ENCODE assay signal across 8 cellular contexts in genomic region chr16:30526137-30526822, GRCh38. TPM values are rescaled to one million over a fixed set of nuclear protein-coding genes. Genes with fewer than 3 reads are reported as not detected.
DNase-seq lines count a peak whose midpoint lies in the region; ATAC-seq and TF ChIP-seq lines count a peak whose summit lies in the region.

ZNF768 (minus strand) TSS chr16:30526566; CDS start chr16:30526413, 153 bp downstream.

- CTCF ChIA-PET in CD8-positive, alpha-beta T cell (lab: Charles Lee): interaction anchor here (1.3 to 2.1 kb wide), 3 partner anchors 9 to 72 kb away, joined by 6 to 11 read pairs (median 9); partner anchors contain the start of gene ZNF747

- no peaks in the 10 kb centered on the region for H3K9me3 Mint-ChIP-seq in CD8-positive, alpha-beta T cell
- no peaks in the 10 kb centered on the region for H3K9me3 Mint-ChIP-seq in activated CD4-positive, alpha-beta T cell treated with anti-CD3 and anti-CD28 coated beads, Interleukin-2, amount 10 ng/mL, durations not matched to agents 24 days and 14 days
- H3K9me3 Mint-ChIP-seq in endodermal cell: no peaks in the 10 kb centered on the region

- peaks cover 12% of the 10 kb centered on the region for H3K4me1 ChIP-seq in CD8-positive, alpha-beta T cell (ENCODE audit: insufficient read depth, low read length)
- H3K4me1 ChIP-seq in endodermal cell (ENCODE audit: control insufficient read depth, insufficient read depth, low read length): no peaks in the 10 kb centered on the region
- peaks cover 7% of the 10 kb centered on the region for H3K4me1 ChIP-seq in mesodermal cell (ENCODE audit: control insufficient read depth, insufficient read depth, low read length, poor library complexity, severe bottlenecking)
- H3K4me1 ChIP-seq in thymus (ENCODE audit: control insufficient read depth, insufficient read depth, low read length): peaks cover 5% of the 10 kb centered on the region

- peak in 4 of 7 experiments; percentile 21 to 30 (median 24) for DNase-seq in CD8-positive, alpha-beta T cell
- DNase-seq in HT1080 (ENCODE audit: low read depth) (peak; percentile 17), endodermal cell (peak; percentile 87), NCI-H82 treated with DMSO at 0.1 percent for 48 hours (lab: John Stamatoyannopoulos, UW; ENCODE audit: unreplicated experiment) (no peak)
- peak; percentile 81 for DNase-seq in activated CD4-positive, alpha-beta T cell treated with anti-CD3 and anti-CD28 coated beads, Interleukin-2, amount 10 ng/mL, durations not matched to agents 24 days and 14 days

- peak within 1 kb of the TSS; percentile 59 for H3K27ac ChIP-seq in CD8-positive, alpha-beta T cell (ENCODE audit: low read depth, low read length)
- peak within 1 kb of the TSS; percentile 87 for H3K27ac ChIP-seq in endodermal cell (ENCODE audit: low read depth, low read length)
- H3K27ac ChIP-seq in mesodermal cell (ENCODE audit: low read depth, low read length, severe bottlenecking): peak within 1 kb of the TSS; percentile 87
- peak within 1 kb of the TSS; percentile 93 for H3K27ac ChIP-seq in thymus (ENCODE audit: low read depth)

- peaks cover 5% of the 10 kb centered on the region for H3K36me3 ChIP-seq in CD8-positive, alpha-beta T cell (ENCODE audit: insufficient read depth, low read length)
- H3K36me3 ChIP-seq in endodermal cell (ENCODE audit: control insufficient read depth, insufficient read depth, low read length) (peaks cover 10% of the 10 kb centered on the region), mesodermal cell (ENCODE audit: control insufficient read depth, insufficient read depth, low read length) (peaks cover 19% of the 10 kb centered on the region), thymus (ENCODE audit: control insufficient read depth, insufficient read depth) (peaks cover 19% of the 10 kb centered on the region)

- H3K27me3 ChIP-seq in CD8-positive, alpha-beta T cell (ENCODE audit: insufficient read depth, low read length): no peaks in the 10 kb centered on the region
- H3K27me3 ChIP-seq in endodermal cell (ENCODE audit: control insufficient read depth, insufficient read depth, low read length, poor library complexity, severe bottlenecking) (no peaks in the 10 kb centered on the region), thymus (ENCODE audit: control insufficient read depth, insufficient read depth) (peaks cover 6% of the 10 kb centered on the region)

- H3K4me1 Mint-ChIP-seq in CD8-positive, alpha-beta T cell (ENCODE audit: low read depth): peaks cover 23% of the 10 kb centered on the region
- peaks cover 26% of the 10 kb centered on the region for H3K4me1 Mint-ChIP-seq in activated CD4-positive, alpha-beta T cell treated with anti-CD3 and anti-CD28 coated beads, Interleukin-2, amount 10 ng/mL, durations not matched to agents 24 days and 14 days
- H3K4me1 Mint-ChIP-seq in endodermal cell: peaks cover 24% of the 10 kb centered on the region

- peak within 1 kb of the TSS; percentile 87 for H3K4me3 Mint-ChIP-seq in CD8-positive, alpha-beta T cell
- H3K4me3 Mint-ChIP-seq in activated CD4-positive, alpha-beta T cell treated with anti-CD3 and anti-CD28 coated beads, Interleukin-2, amount 10 ng/mL, durations not matched to agents 24 days and 14 days: peak within 1 kb of the TSS; percentile 83
- peak within 1 kb of the TSS; percentile 71 for H3K4me3 Mint-ChIP-seq in endodermal cell

- peak within 1 kb of the TSS; percentile 66 for H3K9ac ChIP-seq in endodermal cell (ENCODE audit: extremely low read depth, low read length, poor library complexity, severe bottlenecking)

- peak; percentile 32 for ATAC-seq in CD8-positive, alpha-beta T cell
- ATAC-seq in GM19328 (IDR thresholded peaks at IDR 0.05; ENCODE audit: unreplicated experiment): peak; percentile 30

- intact Hi-C loops in CD8-positive, alpha-beta T cell (cut with DNase I, micrococcal nuclease): loop anchor here (1.0 to 2.0 kb wide), 7 partner anchors 45 to 133 kb away; partner anchors contain the start of genes FBRS (in 2 of the 2), DCTPP1 (in 1 of the 2), SEPHS2 (in 1 of the 2) and ZNF688 (in 1 of the 2)
- intact Hi-C loops in activated CD4-positive, alpha-beta T cell treated with anti-CD3 and anti-CD28 coated beads, Interleukin-2, amount 10 ng/mL, durations not matched to agents 24 days and 14 days (cut with micrococcal nuclease): loop anchor here (2.0 to 5.0 kb wide), 3 partner anchors 43 to 154 kb away; partner anchors contain the start of genes ITGAL, MYL11 and TBC1D10B

- peak within 1 kb of the TSS; percentile 90 for H3K27ac Mint-ChIP-seq in CD8-positive, alpha-beta T cell
- H3K27ac Mint-ChIP-seq in activated CD4-positive, alpha-beta T cell treated with anti-CD3 and anti-CD28 coated beads, Interleukin-2, amount 10 ng/mL, durations not matched to agents 24 days and 14 days: peak within 1 kb of the TSS; percentile 81
- peak within 1 kb of the TSS; percentile 96 for H3K27ac Mint-ChIP-seq in endodermal cell

- H3K9me3 ChIP-seq in CD8-positive, alpha-beta T cell (ENCODE audit: low read length): no peaks in the 10 kb centered on the region
- H3K9me3 ChIP-seq in endodermal cell (ENCODE audit: control insufficient read depth, low read length) (no peaks in the 10 kb centered on the region), mesodermal cell (ENCODE audit: control insufficient read depth, low read length) (no peaks in the 10 kb centered on the region), thymus (ENCODE audit: control insufficient read depth) (no peaks in the 10 kb centered on the region)

- no peaks in the 10 kb centered on the region for H3K27me3 Mint-ChIP-seq in CD8-positive, alpha-beta T cell (ENCODE audit: low read depth)
- no peaks in the 10 kb centered on the region for H3K27me3 Mint-ChIP-seq in activated CD4-positive, alpha-beta T cell treated with anti-CD3 and anti-CD28 coated beads, Interleukin-2, amount 10 ng/mL, durations not matched to agents 24 days and 14 days
- H3K27me3 Mint-ChIP-seq in endodermal cell (ENCODE audit: insufficient read depth): no peaks in the 10 kb centered on the region

- peaks cover 20% of the 10 kb centered on the region for H3K36me3 Mint-ChIP-seq in CD8-positive, alpha-beta T cell
- H3K36me3 Mint-ChIP-seq in activated CD4-positive, alpha-beta T cell treated with anti-CD3 and anti-CD28 coated beads, Interleukin-2, amount 10 ng/mL, durations not matched to agents 24 days and 14 days (ENCODE audit: low read depth): peaks cover 18% of the 10 kb centered on the region
- H3K36me3 Mint-ChIP-seq in endodermal cell (ENCODE audit: low read depth): peaks cover 19% of the 10 kb centered on the region

- peak within 1 kb of the TSS; percentile 75 for H3K4me3 ChIP-seq in CD8-positive, alpha-beta T cell (ENCODE audit: low read depth, low read length)
- H3K4me3 ChIP-seq in endodermal cell (ENCODE audit: low read length) (peak within 1 kb of the TSS; percentile 83), mesodermal cell (ENCODE audit: extremely low read depth, insufficient read depth, low read length, poor library complexity, severe bottlenecking) (peak within 1 kb of the TSS; percentile 70), thymus (ENCODE audit: low read length) (peak within 1 kb of the TSS; percentile 76)

- WGBS in endodermal cell (ENCODE audit: insufficient coverage in 1 of 2, insufficient read length in 1 of 2), 2 experiments: 0 to 3% methylated on average over 10 to 70 of the region's 73 CpGs
- 0 to 1% methylated on average over 43 to 46 of the region's 73 CpGs for WGBS in mesodermal cell (ENCODE audit: insufficient coverage in 2 of 2), 2 experiments
- 1% methylated on average over 73 of the region's 73 CpGs for WGBS in thymus

- POLR2A ChIA-PET in CD8-positive, alpha-beta T cell (lab: Charles Lee): interaction anchor here (0.9 to 1.2 kb wide), 5 partner anchors 9 to 97 kb away, joined by 3 to 5 read pairs (median 4); partner anchors contain the start of gene DCTPP1

- no peak for TF ChIP-seq CTCF in CD8-positive, alpha-beta T cell (IDR thresholded peaks at IDR 0.05)
- no peak for TF ChIP-seq CTCF in endodermal cell (conservative IDR thresholded peaks at IDR 0.05)

RNA-seq across cellular contexts. Expression of gene ZNF768, which starts in this region (rescaled TPM):
- total RNA-seq in CD8-positive, alpha-beta T cell: 1 to 10 TPM; 2.6 to 2.8 TPM
- 67.2 and 76.7 TPM in 2 replicates for total RNA-seq in HT1080 (2014; rRNA removed; shearing (Covaris generic))
- 76.3 and 83.8 TPM in 2 replicates for polyA plus RNA-seq in HT1080 (2015; cell fraction: cytosol; rRNA removed)
- polyA plus RNA-seq in HT1080 (2015; cell fraction: nucleus; rRNA removed): 69.1 and 77.0 TPM in 2 replicates
- 12.9 and 14.8 TPM in 2 replicates for total RNA-seq in activated CD4-positive, alpha-beta T cell treated with anti-CD3 and anti-CD28 coated beads, Interleukin-2, amount 10 ng/mL, durations not matched to agents 24 days and 14 days
- total RNA-seq in endodermal cell: 10 to 100 TPM; 47.0 to 59.2 TPM
- 52.3 TPM for polyA plus RNA-seq in endodermal cell (2013, experiment 1 of 2)
- 47.9 TPM for polyA plus RNA-seq in endodermal cell (2013, experiment 2 of 2)
- polyA plus RNA-seq in mesodermal cell (2013, experiment 1 of 2): 33.7 TPM
- polyA plus RNA-seq in mesodermal cell (2013, experiment 2 of 2): 31.0 TPM
- 20.4 TPM for polyA plus RNA-seq in thymus
